Comparison of ENCODE assay signal across 17 cellular contexts in the genomic region with DNA sequence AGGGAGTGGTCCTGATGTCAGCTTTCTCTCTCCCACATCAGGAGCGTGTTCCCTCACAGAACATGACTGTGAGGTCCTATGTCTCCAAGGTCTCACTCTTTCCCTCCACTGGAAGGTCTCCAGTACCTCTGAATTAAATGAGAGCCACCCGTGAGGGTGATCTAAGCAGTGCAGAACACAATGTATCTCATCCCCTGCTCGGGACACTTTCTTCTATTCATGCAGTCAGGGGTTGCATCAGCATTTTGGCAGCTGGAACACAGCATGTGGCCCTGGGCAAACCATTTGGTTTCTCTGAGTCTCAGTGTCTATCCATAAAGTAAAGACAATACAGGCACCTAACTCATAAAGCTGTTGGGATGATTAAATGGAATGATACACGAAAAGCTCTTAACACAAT. TPM values are rescaled to one million over a fixed set of nuclear protein-coding genes. Genes with fewer than 3 reads are reported as not detected.
DNase-seq lines count a peak whose midpoint lies in the region; ATAC-seq and TF ChIP-seq lines count a peak whose summit lies in the region.
"Had no signal": no experiment of that assay in that cellular context is flagged by ENCODE, and none has a peak within 500 bp of the region (broad histone marks: within the 10 kb centered on the region; RNA-seq: fewer than 3 reads in every experiment).

No MANE protein-coding gene starts in this region.

- H3K9me2 ChIP-seq in GM23248 (ENCODE audit: insufficient read depth): no peaks in the 10 kb centered on the region
- H3K9me2 ChIP-seq: SK-N-SH had no signal

- DNase-seq in GM23248 (peak; percentile 54), MCF 10A (ENCODE audit: unreplicated experiment) (peak; percentile 81), Right ventricle myocardium superior (peak; percentile 67), osteocyte (ENCODE audit: extremely low spot score, unreplicated experiment) (no peak), NOMO-1 treated with dmso at 0.1 percent for 144 hours (lab: John Stamatoyannopoulos, UW; ENCODE audit: unreplicated experiment) (no peak), endodermal cell (no peak), NCI-H82 (lab: John Stamatoyannopoulos, UW) (no peak)
- DNase-seq in stimulated activated CD4-positive, alpha-beta T cell treated with anti-CD3 and anti-CD28 coated beads, Interleukin-1b, Interleukin-23, amount 100 ng/mL, for 48 hours: no peak
- DNase-seq: activated CD4-positive, alpha-beta T cell treated with anti-CD3 and anti-CD28 coated beads for 36 hours; activated CD8-positive, alpha-beta memory T cell treated with anti-CD3 and anti-CD28 coated beads, Interleukin-2, amount 50 U/mL, for 4 hours; activated effector memory CD4-positive, alpha-beta T cell treated with Interleukin-2 at 50 U/mL for 16 hours; immature natural killer cell; NCI-H1417 treated with DMSO at 0.1 percent for 48 hours; NCI-H2171 treated with DMSO at 0.1 percent for 48 hours; PC-3; SK-N-SH; stimulated activated naive CD8-positive, alpha-beta T cell treated with anti-CD3 and anti-CD28 coated beads, Interleukin-15, amount 100 ng/mL, for 72 hours had no signal

- H3K4me1 Mint-ChIP-seq in MCF 10A (ENCODE audit: insufficient read depth, unreplicated experiment) (peaks cover 43% of the 10 kb centered on the region), osteocyte (ENCODE audit: unreplicated experiment) (peaks cover 53% of the 10 kb centered on the region), endodermal cell (peaks cover 3% of the 10 kb centered on the region)
- H3K4me1 Mint-ChIP-seq: activated CD4-positive, alpha-beta T cell treated with anti-CD3 and anti-CD28 coated beads for 36 hours; immature natural killer cell; stimulated activated naive CD8-positive, alpha-beta T cell treated with anti-CD3 and anti-CD28 coated beads, Interleukin-15, amount 100 ng/mL, for 72 hours had no signal

- H3K9ac ChIP-seq in GM23248: no peak overlapping the region
- H3K9ac ChIP-seq in endodermal cell (ENCODE audit: extremely low read depth, low read length, poor library complexity, severe bottlenecking): no peak overlapping the region
- H3K9ac ChIP-seq: SK-N-SH had no signal

- intact Hi-C loops in MCF 10A (cut with micrococcal nuclease) (no loop called here), Right ventricle myocardium superior (cut with DNase I) (no loop called here)

- TF ChIP-seq CTCF in MCF 10A (IDR thresholded peaks at IDR 0.05; ENCODE audit: unreplicated experiment) (no peak), osteocyte (IDR thresholded peaks at IDR 0.05) (no peak), endodermal cell (conservative IDR thresholded peaks at IDR 0.05) (no peak)

- in situ Hi-C loops in GM23248 (cut with MboI): no loop called here

- H2AFZ ChIP-seq in GM23248: peak overlapping the region; percentile 45; the same call in 1 of the 2 replicates

- H3K9me3 Mint-ChIP-seq in MCF 10A (ENCODE audit: unreplicated experiment) (no peaks in the 10 kb centered on the region), osteocyte (ENCODE audit: unreplicated experiment) (no peaks in the 10 kb centered on the region), endodermal cell (no peaks in the 10 kb centered on the region)
- H3K9me3 Mint-ChIP-seq: immature natural killer cell; stimulated activated naive CD8-positive, alpha-beta T cell treated with anti-CD3 and anti-CD28 coated beads, Interleukin-15, amount 100 ng/mL, for 72 hours had no signal

- H3K79me2 ChIP-seq in GM23248 (ENCODE audit: insufficient read depth): no peaks in the 10 kb centered on the region

- H3K27me3 Mint-ChIP-seq in MCF 10A (ENCODE audit: insufficient read depth, unreplicated experiment) (no peaks in the 10 kb centered on the region), osteocyte (ENCODE audit: unreplicated experiment) (peaks cover 3% of the 10 kb centered on the region), endodermal cell (ENCODE audit: insufficient read depth) (peaks cover 6% of the 10 kb centered on the region)

- H3K4me3 ChIP-seq in GM23248: no peak overlapping the region
- H3K4me3 ChIP-seq in endodermal cell (ENCODE audit: low read length): no peak overlapping the region

- 17 to 25% methylated on average over 4 of the region's 4 CpGs for WGBS in GM23248 (ENCODE audit: low coverage in 1 of 2, low lambda C conversion rate in 2 of 2, missing lambda C conversion rate in 2 of 2), 2 experiments
- WGBS in endodermal cell (ENCODE audit: insufficient coverage in 1 of 2, insufficient read length in 1 of 2), 2 experiments: 73 to 83% methylated on average over 4 of the region's 4 CpGs

- CTCF ChIA-PET in MCF 10A (lab: Yijun Ruan, JAX): interaction anchor here (0.6 to 3.5 kb wide), 16 partner anchors 11 to 1760 kb away, joined by 3 to 24 read pairs (median 3); partner anchors contain the start of gene MAFB

- H3K36me3 Mint-ChIP-seq in MCF 10A (ENCODE audit: insufficient read depth, unreplicated experiment): no peaks in the 10 kb centered on the region
- no peaks in the 10 kb centered on the region for H3K36me3 Mint-ChIP-seq in osteocyte (ENCODE audit: unreplicated experiment)
- H3K36me3 Mint-ChIP-seq in endodermal cell (ENCODE audit: low read depth): no peaks in the 10 kb centered on the region
- H3K36me3 Mint-ChIP-seq: immature natural killer cell had no signal

- no peaks in the 10 kb centered on the region for H3K9me3 ChIP-seq in GM23248 (ENCODE audit: low read depth)
- H3K9me3 ChIP-seq in endodermal cell (ENCODE audit: control insufficient read depth, low read length): no peaks in the 10 kb centered on the region
- H3K9me3 ChIP-seq: SK-N-SH had no signal

- POLR2A ChIA-PET in MCF 10A (lab: Yijun Ruan, JAX): interaction anchor here (0.5 to 5.4 kb wide), 26 partner anchors 11 to 1349 kb away, joined by 3 to 105 read pairs (median 4); partner anchors contain the start of gene MAFB

- H3K27me3 ChIP-seq in GM23248 (replicated peaks; ENCODE audit: insufficient read depth): no peaks in the 10 kb centered on the region; the same call in 1 of the 2 replicates
- H3K27me3 ChIP-seq in endodermal cell (ENCODE audit: control insufficient read depth, insufficient read depth, low read length, poor library complexity, severe bottlenecking): no peaks in the 10 kb centered on the region

- H3K27ac Mint-ChIP-seq in MCF 10A (ENCODE audit: low read depth, unreplicated experiment): peak overlapping the region; percentile 88
- H3K27ac Mint-ChIP-seq in osteocyte (ENCODE audit: unreplicated experiment): peak overlapping the region; percentile 79
- no peak overlapping the region for H3K27ac Mint-ChIP-seq in endodermal cell
- H3K27ac Mint-ChIP-seq: activated CD4-positive, alpha-beta T cell treated with anti-CD3 and anti-CD28 coated beads for 36 hours; immature natural killer cell; stimulated activated naive CD8-positive, alpha-beta T cell treated with anti-CD3 and anti-CD28 coated beads, Interleukin-15, amount 100 ng/mL, for 72 hours had no signal

- H3K36me3 ChIP-seq in GM23248 (ENCODE audit: low read depth): no peaks in the 10 kb centered on the region
- H3K36me3 ChIP-seq in endodermal cell (ENCODE audit: control insufficient read depth, insufficient read depth, low read length): no peaks in the 10 kb centered on the region

- H3K4me3 Mint-ChIP-seq in MCF 10A (ENCODE audit: unreplicated experiment) (no peak overlapping the region), osteocyte (ENCODE audit: unreplicated experiment) (no peak overlapping the region), endodermal cell (no peak overlapping the region)
- H3K4me3 Mint-ChIP-seq: activated CD4-positive, alpha-beta T cell treated with anti-CD3 and anti-CD28 coated beads for 36 hours; immature natural killer cell; stimulated activated naive CD8-positive, alpha-beta T cell treated with anti-CD3 and anti-CD28 coated beads, Interleukin-15, amount 100 ng/mL, for 72 hours had no signal

- no peaks in the 10 kb centered on the region for H3K4me1 ChIP-seq in GM23248 (ENCODE audit: insufficient read depth)
- no peaks in the 10 kb centered on the region for H3K4me1 ChIP-seq in endodermal cell (ENCODE audit: control insufficient read depth, insufficient read depth, low read length)

- ATAC-seq in Right ventricle myocardium superior (ENCODE audit: poor library complexity): peak; percentile 88
- ATAC-seq: activated CD4-positive, alpha-beta T cell treated with anti-CD3 and anti-CD28 coated beads for 36 hours; PC-3; stimulated activated naive CD8-positive, alpha-beta T cell treated with anti-CD3 and anti-CD28 coated beads, Interleukin-15, amount 100 ng/mL, for 72 hours had no signal

- BruUV-seq in MCF 10A (replicated peaks; lab: Mats Ljungman, UMichigan): no TSS peak

- H3K4me2 ChIP-seq in GM23248 (ENCODE audit: unreplicated experiment): no peak overlapping the region
- H3K4me2 ChIP-seq: SK-N-SH had no signal

- no peaks in the 10 kb centered on the region for H4K20me1 ChIP-seq in GM23248 (ENCODE audit: insufficient read depth)

- no peaks in the 10 kb centered on the region for H3F3A ChIP-seq in GM23248 (ENCODE audit: insufficient read depth)

- H3K27ac ChIP-seq in GM23248 (no peak overlapping the region), endodermal cell (ENCODE audit: low read depth, low read length) (no peak overlapping the region)

RNA-seq across cellular contexts. Expression of gene MAFB, which starts 34.2 kb away (rescaled TPM):
- total RNA-seq in GM23248 (2014; rRNA removed; shearing (Covaris generic)): 1.8 and 1.9 TPM in 2 replicates
- polyA plus RNA-seq in GM23248 (2016; fragmentation: Nextera tagmentation; extraction: Ambion mirVana): 3.8 and 4.4 TPM in 2 replicates
- total RNA-seq in MCF 10A (2022) (15.9 and 19.7 TPM in 2 replicates), Right ventricle myocardium superior (14.7 TPM), osteocyte (27.6 and 31.9 TPM in 2 replicates), endodermal cell (1 to 10 TPM in 1 of 2 donors, under 1 TPM in 1; 0.90 to 1.5 TPM)
- 6.6 TPM for polyA plus RNA-seq in endodermal cell (2013, experiment 1 of 2)
- polyA plus RNA-seq in endodermal cell (2013, experiment 2 of 2): 5.8 TPM
- total RNA-seq: activated CD4-positive, alpha-beta T cell treated with anti-CD3 and anti-CD28 coated beads for 36 hours had no signal

Comparison
In these comparisons a context has a peak if more than half of its experiments do, and no peak if none do; other contexts are left out.
1. DNase-seq: peak in GM23248 (single experiment), MCF 10A (single experiment) and Right ventricle myocardium superior (single experiment); none in osteocyte (single experiment), NOMO-1 treated with dmso at 0.1 percent for 144 hours (single experiment), endodermal cell (single experiment), NCI-H82 (single experiment) and stimulated activated CD4-positive, alpha-beta T cell treated with anti-CD3 and anti-CD28 coated beads, Interleukin-1b, Interleukin-23, amount 100 ng/mL, for 48 hours (single experiment).